Comparison of ENCODE assay signal across 8 cellular contexts in genomic region chr18:71398530-71398929, GRCh38.
DNase-seq lines count a peak whose midpoint lies in the region; ATAC-seq lines count a peak whose summit lies in the region.

No MANE protein-coding gene starts in this region.

- no peak overlapping the region for H4K8ac ChIP-seq in mesenchymal stem cell (ENCODE audit: low read length)

- H2AK5ac ChIP-seq in mesenchymal stem cell (ENCODE audit: low read length, severe bottlenecking) = no peak overlapping the region

- no peak overlapping the region for H2BK15ac ChIP-seq in mesenchymal stem cell (ENCODE audit: low read depth, poor library complexity, severe bottlenecking)

- no peaks in the 10 kb centered on the region for H3K9me3 ChIP-seq in mesenchymal stem cell (ENCODE audit: control insufficient read depth, low read length)

- H2BK5ac ChIP-seq in mesenchymal stem cell (ENCODE audit: low read depth, low read length, poor library complexity, severe bottlenecking) = no peak overlapping the region

- H3K9ac ChIP-seq in mesenchymal stem cell (ENCODE audit: low read length) = no peak overlapping the region

- DNase-seq in NCI-H1105 treated with DMSO at 0.1 percent for 48 hours (lab: John Stamatoyannopoulos, UW) (peak; percentile 42), NCI-H1105 (lab: John Stamatoyannopoulos, UW) (no peak), NCI-H526 treated with DMSO at 0.1 percent for 48 hours (lab: John Stamatoyannopoulos, UW) (peak; percentile 12), dermis blood vessel endothelial cell (peak; percentile 48), pons (ENCODE audit: low spot score) (peak; percentile 84), mesenchymal stem cell (no peak), left lobe of liver (ENCODE audit: low spot score) (no peak)

- H3K4ac ChIP-seq in mesenchymal stem cell (ENCODE audit: low read depth in 1 of 2, low read length in 2 of 2) = no peak overlapping the region

- no peak overlapping the region for H3K14ac ChIP-seq in mesenchymal stem cell (ENCODE audit: low read length in 2 of 2)

- no peak overlapping the region for H3K4me2 ChIP-seq in mesenchymal stem cell (ENCODE audit: low read length, poor library complexity, severe bottlenecking)

- WGBS in mesenchymal stem cell = 26% methylated on average over 2 of the region's 4 CpGs

- H2BK12ac ChIP-seq in mesenchymal stem cell (ENCODE audit: low read length in 2 of 2) = no peak overlapping the region

- no peak overlapping the region for H3K23ac ChIP-seq in mesenchymal stem cell (ENCODE audit: low read length in 2 of 2)

- H3K4me1 ChIP-seq in mesenchymal stem cell (ENCODE audit: control insufficient read depth, insufficient read depth, low read depth, low read length) = no peaks in the 10 kb centered on the region

- H4K91ac ChIP-seq in mesenchymal stem cell (ENCODE audit: low read length) = no peak overlapping the region

- no peak overlapping the region for H2BK120ac ChIP-seq in mesenchymal stem cell (ENCODE audit: low read depth, low read length)

- no peak overlapping the region for H2AFZ ChIP-seq in mesenchymal stem cell (ENCODE audit: low read depth, low read length)

- no peak overlapping the region for H3K18ac ChIP-seq in mesenchymal stem cell (ENCODE audit: low read depth in 1 of 2, low read length in 2 of 2)

- H3K4me3 ChIP-seq in mesenchymal stem cell (ENCODE audit: insufficient read depth in 1 of 2, low read depth in 1 of 2, low read length in 2 of 2) = no peak overlapping the region

- H3K27me3 ChIP-seq in mesenchymal stem cell (ENCODE audit: control insufficient read depth in 1 of 2, insufficient read depth in 1 of 2, low read length in 2 of 2) = no peaks in the 10 kb centered on the region

- H3K36me3 ChIP-seq in mesenchymal stem cell (ENCODE audit: control insufficient read depth in 1 of 2, insufficient read depth in 2 of 2, low read depth in 1 of 2, low read length in 2 of 2) = no peaks in the 10 kb centered on the region

- no peaks in the 10 kb centered on the region for H3K79me1 ChIP-seq in mesenchymal stem cell (replicated peaks; ENCODE audit: low read length, poor library complexity, severe bottlenecking)

- ATAC-seq in GM21717 (IDR thresholded peaks at IDR 0.05; ENCODE audit: unreplicated experiment) = no peak
- ATAC-seq in left lobe of liver = no peak

- H3K27ac ChIP-seq in mesenchymal stem cell (ENCODE audit: low read length, poor library complexity, severe bottlenecking) = no peak overlapping the region

Comparison
In these comparisons a context has a peak if more than half of its experiments do, and no peak if none do; other contexts are left out.
1. DNase-seq: peak in NCI-H1105 treated with DMSO at 0.1 percent for 48 hours (single experiment), NCI-H526 treated with DMSO at 0.1 percent for 48 hours (single experiment), dermis blood vessel endothelial cell (single experiment) and pons (single experiment); none in NCI-H1105 (single experiment), mesenchymal stem cell (single experiment) and left lobe of liver (single experiment).